ENCODE assay signal across 9 cellular contexts in genomic region chr3:66582721-66583141, GRCh38.
DNase-seq lines count a peak whose midpoint lies in the region; ATAC-seq and TF ChIP-seq lines count a peak whose summit lies in the region.
"Had no signal": no experiment of that assay in that cellular context is flagged by ENCODE, and none has a peak within 500 bp of the region (broad histone marks: within the 10 kb centered on the region; RNA-seq: fewer than 3 reads in every experiment).

No MANE protein-coding gene starts in this region.

- H3K9me3 ChIP-seq in esophagus muscularis mucosa = no peaks in the 10 kb centered on the region
- H3K9me3 ChIP-seq: gastrocnemius medialis had no signal

- H3K4me1 Mint-ChIP-seq in T-cell = peaks cover 18 to 23% (median 22%) of the 10 kb centered on the region in 3 donors
- peaks cover 21% of the 10 kb centered on the region for H3K4me1 Mint-ChIP-seq in stimulated activated effector memory CD8-positive, alpha-beta T cell treated with anti-CD3 and anti-CD28 coated beads, Interleukin-12 subunit alpha, Interleukin-12 subunit beta, amount 100 ng/mL, for 72 hours

- 77% methylated on average over 20 of the region's 20 CpGs for WGBS in esophagus muscularis mucosa

- peak overlapping the region in 1 of 2 donors; percentile 10 for H3K27ac Mint-ChIP-seq in T-cell
- peak overlapping the region; percentile 13 for H3K27ac Mint-ChIP-seq in stimulated activated effector memory CD8-positive, alpha-beta T cell treated with anti-CD3 and anti-CD28 coated beads, Interleukin-12 subunit alpha, Interleukin-12 subunit beta, amount 100 ng/mL, for 72 hours

- H3K36me3 ChIP-seq in esophagus muscularis mucosa = no peaks in the 10 kb centered on the region
- H3K36me3 ChIP-seq: gastrocnemius medialis had no signal

- peak overlapping the region in 1 of 3 donors; percentile 60 for H3K4me3 Mint-ChIP-seq in T-cell
- no peak overlapping the region for H3K4me3 Mint-ChIP-seq in stimulated activated effector memory CD8-positive, alpha-beta T cell treated with anti-CD3 and anti-CD28 coated beads, Interleukin-12 subunit alpha, Interleukin-12 subunit beta, amount 100 ng/mL, for 72 hours

- peak; percentile 85 for ATAC-seq in GM18517 (IDR thresholded peaks at IDR 0.05; ENCODE audit: unreplicated experiment)
- peak; percentile 88 for ATAC-seq in HG02938 (IDR thresholded peaks at IDR 0.05; ENCODE audit: unreplicated experiment)
- ATAC-seq in T-cell (replicated peaks in 1 of 4) = peak; percentile 83 to 97 (median 92)
- ATAC-seq in stimulated activated effector memory CD8-positive, alpha-beta T cell treated with anti-CD3 and anti-CD28 coated beads, Interleukin-12 subunit alpha, Interleukin-12 subunit beta, amount 100 ng/mL, for 72 hours = peak; percentile 94

- peaks cover 24 to 32% of the 10 kb centered on the region in 2 donors for H3K27me3 Mint-ChIP-seq in T-cell

- DNase-seq in T-cell = peak; percentile 16 to 63 (median 48)
- DNase-seq in central memory CD4-positive, alpha-beta T cell = peak; percentile 68
- peak; percentile 14 to 53 for DNase-seq in stimulated activated effector memory CD8-positive, alpha-beta T cell treated with anti-CD3 and anti-CD28 coated beads, Interleukin-12 subunit alpha, Interleukin-12 subunit beta, amount 100 ng/mL, for 72 hours (ENCODE audit: low spot score in 2 of 2)
- DNase-seq in esophagus muscularis mucosa (ENCODE audit: extremely low spot score) = no peak
- no peak for DNase-seq in posterior cingulate gyrus
- DNase-seq in NCI-H146 treated with DMSO at 0.1 percent for 48 hours (lab: John Stamatoyannopoulos, UW; ENCODE audit: unreplicated experiment) = no peak
- DNase-seq: gastrocnemius medialis had no signal

- CTCF ChIA-PET in T-cell (lab: Charles Lee) = no interaction called here

- TF ChIP-seq CTCF in esophagus muscularis mucosa (IDR thresholded peaks at IDR 0.05) = no peak

- TF ChIP-seq POLR2A in esophagus muscularis mucosa (IDR thresholded peaks at IDR 0.05; ENCODE audit: low read depth) = no peak

- peaks cover 3% of the 10 kb centered on the region for H3K36me3 Mint-ChIP-seq in T-cell
- peaks cover 6% of the 10 kb centered on the region for H3K36me3 Mint-ChIP-seq in stimulated activated effector memory CD8-positive, alpha-beta T cell treated with anti-CD3 and anti-CD28 coated beads, Interleukin-12 subunit alpha, Interleukin-12 subunit beta, amount 100 ng/mL, for 72 hours

- no peak overlapping the region for H3K27ac ChIP-seq in esophagus muscularis mucosa (replicated peaks in 1 of 4)
- H3K27ac ChIP-seq: gastrocnemius medialis had no signal

- no peak overlapping the region for H3K4me3 ChIP-seq in esophagus muscularis mucosa
- H3K4me3 ChIP-seq: gastrocnemius medialis had no signal

- no peaks in the 10 kb centered on the region for H3K27me3 ChIP-seq in esophagus muscularis mucosa
- H3K27me3 ChIP-seq: gastrocnemius medialis had no signal

- no peak for TF ChIP-seq EP300 in esophagus muscularis mucosa (IDR thresholded peaks at IDR 0.05)

- peaks cover 6 to 14% (median 12%) of the 10 kb centered on the region in 3 donors for H3K9me3 Mint-ChIP-seq in T-cell
- peaks cover 3% of the 10 kb centered on the region for H3K9me3 Mint-ChIP-seq in stimulated activated effector memory CD8-positive, alpha-beta T cell treated with anti-CD3 and anti-CD28 coated beads, Interleukin-12 subunit alpha, Interleukin-12 subunit beta, amount 100 ng/mL, for 72 hours

- intact Hi-C loops in esophagus muscularis mucosa (cut with DNase I) = no loop called here
- intact Hi-C loops in posterior cingulate gyrus (cut with DNase I) = no loop called here

- H3K4me1 ChIP-seq in esophagus muscularis mucosa = peaks cover 0 to 9% (median 2%) of the 10 kb centered on the region in 4 donors
- H3K4me1 ChIP-seq: gastrocnemius medialis had no signal

- POLR2A ChIA-PET in T-cell (lab: Charles Lee) = no interaction called here

Comparison
In these comparisons a context has a peak if more than half of its experiments do, and no peak if none do; other contexts are left out.
1. DNase-seq: peak in T-cell (34 of 34), central memory CD4-positive, alpha-beta T cell (single experiment) and stimulated activated effector memory CD8-positive, alpha-beta T cell treated with anti-CD3 and anti-CD28 coated beads, Interleukin-12 subunit alpha, Interleukin-12 subunit beta, amount 100 ng/mL, for 72 hours (2 of 2); none in esophagus muscularis mucosa (single experiment), posterior cingulate gyrus (0 of 10) and NCI-H146 treated with DMSO at 0.1 percent for 48 hours (single experiment).
2. Peak in every context shown above with its lines, with median percentiles within 50 percentile points of each other: ATAC-seq.